18 cellular contexts compared by ENCODE assay signal in genomic region chr17:51733166-51733565, GRCh38.
A peak's percentile ranks its signal among the peaks of the same experiment; 100 is the strongest.
DNase-seq lines count a peak whose midpoint lies in the region; ATAC-seq, FAIRE-seq and TF ChIP-seq lines count a peak whose summit lies in the region.
"Had no signal": no experiment of that assay in that cellular context is flagged by ENCODE, and none has a peak within 500 bp of the region (broad histone marks: within the 10 kb centered on the region; RNA-seq: fewer than 3 reads in every experiment).

No MANE protein-coding gene starts in this region.

- FAIRE-seq in D721Med (lab: Jason Lieb, UNC), result no peak
- FAIRE-seq: GM12878, GM18507 had no signal

- H3K23ac ChIP-seq in neuronal stem cell (ENCODE audit: low read depth, low read length, poor library complexity), result no peak overlapping the region

- peak; percentile 2 for TF ChIP-seq CTCF in endodermal cell (conservative IDR thresholded peaks at IDR 0.05)
- no peak for TF ChIP-seq CTCF in D721Med (IDR thresholded peaks at IDR 0.05; ENCODE audit: insufficient read depth, missing control alignments)
- no peak for TF ChIP-seq CTCF in foreskin keratinocyte (conservative IDR thresholded peaks at IDR 0.05)

- H3K4ac ChIP-seq in neuronal stem cell (ENCODE audit: low read length), result no peak overlapping the region

- H3K27me3 ChIP-seq in endodermal cell (ENCODE audit: control insufficient read depth, insufficient read depth, low read length, poor library complexity, severe bottlenecking), result no peaks in the 10 kb centered on the region
- no peaks in the 10 kb centered on the region for H3K27me3 ChIP-seq in neuronal stem cell (ENCODE audit: control insufficient read depth in 3 of 3, insufficient read depth in 3 of 3, low read depth in 1 of 3, low read length in 3 of 3)
- H3K27me3 ChIP-seq in foreskin keratinocyte, result no peaks in the 10 kb centered on the region

- H3K36me3 Mint-ChIP-seq in endodermal cell (ENCODE audit: low read depth), result peaks cover 2% of the 10 kb centered on the region
- no peaks in the 10 kb centered on the region for H3K36me3 Mint-ChIP-seq in activated T-cell treated with anti-CD3 and anti-CD28 coated beads, Interleukin-2, amount 50 U/mL, for 24 hours (ENCODE audit: low read depth)
- H3K36me3 Mint-ChIP-seq: CD14-positive monocyte; CD8-positive, alpha-beta T cell had no signal

- no peak overlapping the region for H4K91ac ChIP-seq in neuronal stem cell (ENCODE audit: low read depth, low read length, poor library complexity)

- no peak overlapping the region for H2BK12ac ChIP-seq in neuronal stem cell (ENCODE audit: low read length)

- WGBS in endodermal cell (ENCODE audit: insufficient coverage in 1 of 2, insufficient read length in 1 of 2), 2 experiments, result 83 to 92% methylated on average over 5 to 6 of the region's 6 CpGs
- no CpG with 5 or more reads among the region's 6 CpGs for WGBS in neuronal stem cell (ENCODE audit: extremely low coverage in 2 of 2, insufficient read length in 2 of 2, insufficient replicate concordance in 1 of 2), 2 donors

- H3K4me3 ChIP-seq in endodermal cell (ENCODE audit: low read length), result no peak overlapping the region
- no peak overlapping the region for H3K4me3 ChIP-seq in neuronal stem cell (ENCODE audit: low read length in 2 of 2)
- H3K4me3 ChIP-seq: GM12878, HAP-1 had no signal

- H2BK5ac ChIP-seq in neuronal stem cell (ENCODE audit: low read length), result no peak overlapping the region

- no peak overlapping the region for H3K9ac ChIP-seq in endodermal cell (ENCODE audit: extremely low read depth, low read length, poor library complexity, severe bottlenecking)
- no peak overlapping the region for H3K9ac ChIP-seq in neuronal stem cell (ENCODE audit: low read depth, low read length, poor library complexity)

- no peak overlapping the region for H4K8ac ChIP-seq in neuronal stem cell (ENCODE audit: low read depth, low read length)

- peaks cover 29% of the 10 kb centered on the region for H3K4me1 Mint-ChIP-seq in endodermal cell
- no peaks in the 10 kb centered on the region for H3K4me1 Mint-ChIP-seq in activated T-cell treated with anti-CD3 and anti-CD28 coated beads, Interleukin-2, amount 50 U/mL, for 24 hours (ENCODE audit: low read depth)
- H3K4me1 Mint-ChIP-seq: CD14-positive monocyte, IgD-negative memory B cell had no signal

- no peaks in the 10 kb centered on the region for H3K9me3 ChIP-seq in endodermal cell (ENCODE audit: control insufficient read depth, low read length)
- H3K9me3 ChIP-seq in neuronal stem cell (replicated peaks in 1 of 2; ENCODE audit: control insufficient read depth in 2 of 2, insufficient read depth in 1 of 2, low read depth in 1 of 2, low read length in 2 of 2), result no peaks in the 10 kb centered on the region
- H3K9me3 ChIP-seq: HAP-1 had no signal

- no peak overlapping the region for H3K27ac Mint-ChIP-seq in endodermal cell
- H3K27ac Mint-ChIP-seq in activated T-cell treated with anti-CD3 and anti-CD28 coated beads, Interleukin-2, amount 50 U/mL, for 24 hours, result no peak overlapping the region
- H3K27ac Mint-ChIP-seq: CD14-positive monocyte; CD8-positive, alpha-beta T cell; IgD-negative memory B cell had no signal

- no peak overlapping the region for H3K4me3 Mint-ChIP-seq in endodermal cell
- H3K4me3 Mint-ChIP-seq in activated T-cell treated with anti-CD3 and anti-CD28 coated beads, Interleukin-2, amount 50 U/mL, for 24 hours, result no peak overlapping the region
- H3K4me3 Mint-ChIP-seq: CD8-positive, alpha-beta T cell; IgD-negative memory B cell had no signal

- H2BK120ac ChIP-seq in neuronal stem cell (ENCODE audit: low read depth, low read length), result no peak overlapping the region

- DNase-seq in ELF-1 (ENCODE audit: low read depth, low spot score), result peak; percentile 46
- DNase-seq in NCI-H345 treated with DMSO at 0.1 percent for 48 hours (lab: John Stamatoyannopoulos, UW; ENCODE audit: unreplicated experiment), result peak; percentile 7
- no peak for DNase-seq in endodermal cell
- DNase-seq in neuronal stem cell (ENCODE audit: low spot score), result peak; percentile 32
- no peak for DNase-seq in D721Med (ENCODE audit: insufficient read length, low spot score)
- no peak for DNase-seq in substantia nigra (lab: John Stamatoyannopoulos, UW)
- no peak for DNase-seq in foreskin keratinocyte
- no peak for DNase-seq in activated T-cell treated with anti-CD3 and anti-CD28 coated beads, Interleukin-2, amount 50 U/mL, for 24 hours
- DNase-seq: CD8-positive, alpha-beta T cell; COR-L47; DMS53; GOT3 had no signal

- H3K27ac ChIP-seq in endodermal cell (ENCODE audit: low read depth, low read length) (peak overlapping the region; percentile 50), neuronal stem cell (replicated peaks; ENCODE audit: low read length) (peak overlapping the region; percentile 9), substantia nigra (ENCODE audit: low read depth, low read length, poor library complexity, severe bottlenecking) (no peak overlapping the region), foreskin keratinocyte (no peak overlapping the region)
- H3K27ac ChIP-seq: 22Rv1 had no signal

- no peak overlapping the region for H3K14ac ChIP-seq in neuronal stem cell (ENCODE audit: low read length)

- H3K9me3 Mint-ChIP-seq in endodermal cell, result no peaks in the 10 kb centered on the region
- H3K9me3 Mint-ChIP-seq in activated T-cell treated with anti-CD3 and anti-CD28 coated beads, Interleukin-2, amount 50 U/mL, for 24 hours, result no peaks in the 10 kb centered on the region
- H3K9me3 Mint-ChIP-seq: CD8-positive, alpha-beta T cell had no signal

- no peak overlapping the region for H3K4me2 ChIP-seq in neuronal stem cell (ENCODE audit: insufficient read depth, low read length, poor library complexity, severe bottlenecking)

- H3K18ac ChIP-seq in neuronal stem cell (ENCODE audit: low read length), result no peak overlapping the region

- peaks cover 2% of the 10 kb centered on the region for H3K27me3 Mint-ChIP-seq in endodermal cell (ENCODE audit: insufficient read depth)
- H3K27me3 Mint-ChIP-seq in activated T-cell treated with anti-CD3 and anti-CD28 coated beads, Interleukin-2, amount 50 U/mL, for 24 hours, result peaks cover 33% of the 10 kb centered on the region
- H3K27me3 Mint-ChIP-seq: IgD-negative memory B cell had no signal

- H3K36me3 ChIP-seq in endodermal cell (ENCODE audit: control insufficient read depth, insufficient read depth, low read length) (no peaks in the 10 kb centered on the region), neuronal stem cell (replicated peaks in 1 of 2; ENCODE audit: control insufficient read depth in 2 of 2, insufficient read depth in 2 of 2, low read length in 2 of 2) (no peaks in the 10 kb centered on the region)
- H3K36me3 ChIP-seq: HAP-1 had no signal

- ATAC-seq in foreskin keratinocyte, result no peak
- ATAC-seq: CD8-positive, alpha-beta T cell; GM12878 had no signal

- no peak overlapping the region for H2AFZ ChIP-seq in neuronal stem cell (ENCODE audit: low read length)

- H2BK15ac ChIP-seq in neuronal stem cell (ENCODE audit: low read length), result no peak overlapping the region

- H3K79me1 ChIP-seq in neuronal stem cell (ENCODE audit: low read depth, low read length), result no peaks in the 10 kb centered on the region

- H3K4me1 ChIP-seq in endodermal cell (ENCODE audit: control insufficient read depth, insufficient read depth, low read length) (peaks cover 3% of the 10 kb centered on the region), neuronal stem cell (ENCODE audit: control insufficient read depth in 2 of 2, insufficient read depth in 1 of 2, low read depth in 1 of 2, low read length in 2 of 2) (peaks cover 0 to 1% of the 10 kb centered on the region in 2 donors), foreskin keratinocyte (no peaks in the 10 kb centered on the region)
- H3K4me1 ChIP-seq: HAP-1 had no signal

- no peak overlapping the region for H2AK5ac ChIP-seq in neuronal stem cell (ENCODE audit: low read depth, low read length)

Comparison
In these comparisons a context has a peak if more than half of its experiments do, and no peak if none do; other contexts are left out.
1. DNase-seq: peak in ELF-1 (single experiment), NCI-H345 treated with DMSO at 0.1 percent for 48 hours (single experiment) and neuronal stem cell (single experiment); none in endodermal cell (single experiment), D721Med (single experiment), substantia nigra (0 of 49), foreskin keratinocyte (0 of 2) and activated T-cell treated with anti-CD3 and anti-CD28 coated beads, Interleukin-2, amount 50 U/mL, for 24 hours (single experiment).
2. H3K27ac ChIP-seq: peak in endodermal cell (single experiment) and neuronal stem cell (single experiment); none in substantia nigra (single experiment) and foreskin keratinocyte (single experiment).